ENCODE assay signal across 2 cellular contexts in the genomic region with DNA sequence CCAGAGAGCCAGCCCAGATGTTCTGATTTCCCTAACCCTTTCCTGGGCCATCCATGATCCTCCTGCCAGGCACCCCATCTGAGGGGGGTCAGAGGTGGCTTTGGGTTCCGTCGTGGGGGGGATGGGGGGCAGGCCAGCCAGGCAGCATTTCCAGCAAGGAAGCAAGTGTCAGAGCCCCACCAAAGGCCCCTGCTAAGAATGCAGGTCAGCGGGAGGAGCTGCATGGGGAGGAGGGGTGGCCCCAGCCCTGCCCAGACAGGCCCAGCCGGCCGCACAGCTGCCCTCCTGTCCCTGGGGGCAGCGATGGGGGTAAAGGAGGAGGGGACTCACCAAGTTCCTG.
TF ChIP-seq lines count a peak whose summit lies in the region.

No MANE protein-coding gene starts in this region.

TF ChIP-seq in A549, 52 proteins besides CTCF, POLR2A, EP300 and RAD21:
- TF ChIP-seq, protein P1, sequence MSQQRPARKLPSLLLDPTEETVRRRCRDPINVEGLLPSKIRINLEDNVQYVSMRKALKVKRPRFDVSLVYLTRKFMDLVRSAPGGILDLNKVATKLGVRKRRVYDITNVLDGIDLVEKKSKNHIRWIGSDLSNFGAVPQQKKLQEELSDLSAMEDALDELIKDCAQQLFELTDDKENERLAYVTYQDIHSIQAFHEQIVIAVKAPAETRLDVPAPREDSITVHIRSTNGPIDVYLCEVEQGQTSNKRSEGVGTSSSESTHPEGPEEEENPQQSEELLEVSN (IDR thresholded peaks at IDR 0.05; ENCODE audit: borderline replicate concordance, low read depth), result no peak
- TF ChIP-seq SMC3 (IDR thresholded peaks at IDR 0.05) (no peak), GATA3 (IDR thresholded peaks at IDR 0.05; ENCODE audit: borderline replicate concordance) (no peak)

TF ChIP-seq in GM23338, 12 proteins besides CTCF, POLR2A, EP300 and RAD21:
- TF ChIP-seq, protein P2, sequence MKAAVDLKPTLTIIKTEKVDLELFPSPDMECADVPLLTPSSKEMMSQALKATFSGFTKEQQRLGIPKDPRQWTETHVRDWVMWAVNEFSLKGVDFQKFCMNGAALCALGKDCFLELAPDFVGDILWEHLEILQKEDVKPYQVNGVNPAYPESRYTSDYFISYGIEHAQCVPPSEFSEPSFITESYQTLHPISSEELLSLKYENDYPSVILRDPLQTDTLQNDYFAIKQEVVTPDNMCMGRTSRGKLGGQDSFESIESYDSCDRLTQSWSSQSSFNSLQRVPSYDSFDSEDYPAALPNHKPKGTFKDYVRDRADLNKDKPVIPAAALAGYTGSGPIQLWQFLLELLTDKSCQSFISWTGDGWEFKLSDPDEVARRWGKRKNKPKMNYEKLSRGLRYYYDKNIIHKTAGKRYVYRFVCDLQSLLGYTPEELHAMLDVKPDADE (IDR thresholded peaks at IDR 0.05), result no peak
- TF ChIP-seq NANOG (IDR thresholded peaks at IDR 0.05; ENCODE audit: borderline replicate concordance), result no peak
- no peak for TF ChIP-seq ZNF114 (CRISPR knock-in tag; IDR thresholded peaks at IDR 0.05)
- TF ChIP-seq POLR2AphosphoS5 (IDR thresholded peaks at IDR 0.05; ENCODE audit: low read depth), result no peak
- no peak for TF ChIP-seq JUNB (IDR thresholded peaks at IDR 0.05; ENCODE audit: unreplicated experiment)
- TF ChIP-seq, protein P3, sequence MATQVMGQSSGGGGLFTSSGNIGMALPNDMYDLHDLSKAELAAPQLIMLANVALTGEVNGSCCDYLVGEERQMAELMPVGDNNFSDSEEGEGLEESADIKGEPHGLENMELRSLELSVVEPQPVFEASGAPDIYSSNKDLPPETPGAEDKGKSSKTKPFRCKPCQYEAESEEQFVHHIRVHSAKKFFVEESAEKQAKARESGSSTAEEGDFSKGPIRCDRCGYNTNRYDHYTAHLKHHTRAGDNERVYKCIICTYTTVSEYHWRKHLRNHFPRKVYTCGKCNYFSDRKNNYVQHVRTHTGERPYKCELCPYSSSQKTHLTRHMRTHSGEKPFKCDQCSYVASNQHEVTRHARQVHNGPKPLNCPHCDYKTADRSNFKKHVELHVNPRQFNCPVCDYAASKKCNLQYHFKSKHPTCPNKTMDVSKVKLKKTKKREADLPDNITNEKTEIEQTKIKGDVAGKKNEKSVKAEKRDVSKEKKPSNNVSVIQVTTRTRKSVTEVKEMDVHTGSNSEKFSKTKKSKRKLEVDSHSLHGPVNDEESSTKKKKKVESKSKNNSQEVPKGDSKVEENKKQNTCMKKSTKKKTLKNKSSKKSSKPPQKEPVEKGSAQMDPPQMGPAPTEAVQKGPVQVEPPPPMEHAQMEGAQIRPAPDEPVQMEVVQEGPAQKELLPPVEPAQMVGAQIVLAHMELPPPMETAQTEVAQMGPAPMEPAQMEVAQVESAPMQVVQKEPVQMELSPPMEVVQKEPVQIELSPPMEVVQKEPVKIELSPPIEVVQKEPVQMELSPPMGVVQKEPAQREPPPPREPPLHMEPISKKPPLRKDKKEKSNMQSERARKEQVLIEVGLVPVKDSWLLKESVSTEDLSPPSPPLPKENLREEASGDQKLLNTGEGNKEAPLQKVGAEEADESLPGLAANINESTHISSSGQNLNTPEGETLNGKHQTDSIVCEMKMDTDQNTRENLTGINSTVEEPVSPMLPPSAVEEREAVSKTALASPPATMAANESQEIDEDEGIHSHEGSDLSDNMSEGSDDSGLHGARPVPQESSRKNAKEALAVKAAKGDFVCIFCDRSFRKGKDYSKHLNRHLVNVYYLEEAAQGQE (IDR thresholded peaks at IDR 0.05; ENCODE audit: unreplicated experiment), result no peak
- TF ChIP-seq, protein P4, sequence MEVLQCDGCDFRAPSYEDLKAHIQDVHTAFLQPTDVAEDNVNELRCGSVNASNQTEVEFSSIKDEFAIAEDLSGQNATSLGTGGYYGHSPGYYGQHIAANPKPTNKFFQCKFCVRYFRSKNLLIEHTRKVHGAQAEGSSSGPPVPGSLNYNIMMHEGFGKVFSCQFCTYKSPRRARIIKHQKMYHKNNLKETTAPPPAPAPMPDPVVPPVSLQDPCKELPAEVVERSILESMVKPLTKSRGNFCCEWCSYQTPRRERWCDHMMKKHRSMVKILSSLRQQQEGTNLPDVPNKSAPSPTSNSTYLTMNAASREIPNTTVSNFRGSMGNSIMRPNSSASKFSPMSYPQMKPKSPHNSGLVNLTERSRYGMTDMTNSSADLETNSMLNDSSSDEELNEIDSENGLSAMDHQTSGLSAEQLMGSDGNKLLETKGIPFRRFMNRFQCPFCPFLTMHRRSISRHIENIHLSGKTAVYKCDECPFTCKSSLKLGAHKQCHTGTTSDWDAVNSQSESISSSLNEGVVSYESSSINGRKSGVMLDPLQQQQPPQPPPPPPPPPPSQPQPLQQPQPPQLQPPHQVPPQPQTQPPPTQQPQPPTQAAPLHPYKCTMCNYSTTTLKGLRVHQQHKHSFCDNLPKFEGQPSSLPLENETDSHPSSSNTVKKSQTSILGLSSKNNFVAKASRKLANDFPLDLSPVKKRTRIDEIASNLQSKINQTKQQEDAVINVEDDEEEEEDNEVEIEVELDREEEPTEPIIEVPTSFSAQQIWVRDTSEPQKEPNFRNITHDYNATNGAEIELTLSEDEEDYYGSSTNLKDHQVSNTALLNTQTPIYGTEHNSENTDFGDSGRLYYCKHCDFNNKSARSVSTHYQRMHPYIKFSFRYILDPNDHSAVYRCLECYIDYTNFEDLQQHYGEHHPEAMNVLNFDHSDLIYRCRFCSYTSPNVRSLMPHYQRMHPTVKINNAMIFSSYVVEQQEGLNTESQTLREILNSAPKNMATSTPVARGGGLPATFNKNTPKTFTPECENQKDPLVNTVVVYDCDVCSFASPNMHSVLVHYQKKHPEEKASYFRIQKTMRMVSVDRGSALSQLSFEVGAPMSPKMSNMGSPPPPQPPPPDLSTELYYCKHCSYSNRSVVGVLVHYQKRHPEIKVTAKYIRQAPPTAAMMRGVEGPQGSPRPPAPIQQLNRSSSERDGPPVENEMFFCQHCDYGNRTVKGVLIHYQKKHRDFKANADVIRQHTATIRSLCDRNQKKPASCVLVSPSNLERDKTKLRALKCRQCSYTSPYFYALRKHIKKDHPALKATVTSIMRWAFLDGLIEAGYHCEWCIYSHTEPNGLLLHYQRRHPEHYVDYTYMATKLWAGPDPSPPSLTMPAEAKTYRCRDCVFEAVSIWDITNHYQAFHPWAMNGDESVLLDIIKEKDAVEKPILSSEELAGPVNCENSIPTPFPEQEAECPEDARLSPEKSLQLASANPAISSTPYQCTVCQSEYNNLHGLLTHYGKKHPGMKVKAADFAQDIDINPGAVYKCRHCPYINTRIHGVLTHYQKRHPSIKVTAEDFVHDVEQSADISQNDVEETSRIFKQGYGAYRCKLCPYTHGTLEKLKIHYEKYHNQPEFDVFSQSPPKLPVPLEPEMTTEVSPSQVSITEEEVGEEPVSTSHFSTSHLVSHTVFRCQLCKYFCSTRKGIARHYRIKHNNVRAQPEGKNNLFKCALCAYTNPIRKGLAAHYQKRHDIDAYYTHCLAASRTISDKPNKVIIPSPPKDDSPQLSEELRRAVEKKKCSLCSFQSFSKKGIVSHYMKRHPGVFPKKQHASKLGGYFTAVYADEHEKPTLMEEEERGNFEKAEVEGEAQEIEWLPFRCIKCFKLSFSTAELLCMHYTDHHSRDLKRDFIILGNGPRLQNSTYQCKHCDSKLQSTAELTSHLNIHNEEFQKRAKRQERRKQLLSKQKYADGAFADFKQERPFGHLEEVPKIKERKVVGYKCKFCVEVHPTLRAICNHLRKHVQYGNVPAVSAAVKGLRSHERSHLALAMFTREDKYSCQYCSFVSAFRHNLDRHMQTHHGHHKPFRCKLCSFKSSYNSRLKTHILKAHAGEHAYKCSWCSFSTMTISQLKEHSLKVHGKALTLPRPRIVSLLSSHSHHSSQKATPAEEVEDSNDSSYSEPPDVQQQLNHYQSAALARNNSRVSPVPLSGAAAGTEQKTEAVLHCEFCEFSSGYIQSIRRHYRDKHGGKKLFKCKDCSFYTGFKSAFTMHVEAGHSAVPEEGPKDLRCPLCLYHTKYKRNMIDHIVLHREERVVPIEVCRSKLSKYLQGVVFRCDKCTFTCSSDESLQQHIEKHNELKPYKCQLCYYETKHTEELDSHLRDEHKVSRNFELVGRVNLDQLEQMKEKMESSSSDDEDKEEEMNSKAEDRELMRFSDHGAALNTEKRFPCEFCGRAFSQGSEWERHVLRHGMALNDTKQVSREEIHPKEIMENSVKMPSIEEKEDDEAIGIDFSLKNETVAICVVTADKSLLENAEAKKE (CRISPR knock-in tag; IDR thresholded peaks at IDR 0.05), result no peak
- TF ChIP-seq ZNF331 (CRISPR knock-in tag; IDR thresholded peaks at IDR 0.05; ENCODE audit: low read depth), result no peak
- TF ChIP-seq STAT1 (IDR thresholded peaks at IDR 0.05; ENCODE audit: unreplicated experiment), result no peak
- TF ChIP-seq EZH2 (IDR thresholded peaks at IDR 0.05; ENCODE audit: low read depth, unreplicated experiment), result no peak
- no peak for TF ChIP-seq EZH2phosphoT487 (IDR thresholded peaks at IDR 0.05; ENCODE audit: unreplicated experiment)
